Comparison of ENCODE assay signal across 8 cellular contexts in genomic region chr12:92145731-92146496, GRCh38. TPM values are rescaled to one million over a fixed set of nuclear protein-coding genes. Genes with fewer than 3 reads are reported as not detected.
DNase-seq lines count a peak whose midpoint lies in the region; ATAC-seq, FAIRE-seq and TF ChIP-seq lines count a peak whose summit lies in the region.

BTG1 (minus strand) TSS chr12:92145846; CDS start chr12:92145535, 311 bp downstream.

- H3K14ac ChIP-seq in trophoblast cell (ENCODE audit: low read length), result peak within 1 kb of the TSS; percentile 97

- peak within 1 kb of the TSS; percentile 97 for H3K18ac ChIP-seq in trophoblast cell (ENCODE audit: low read length)

- peaks cover 0 to 19% of the 10 kb centered on the region in 2 donors for H3K4me1 ChIP-seq in adrenal gland (replicated peaks in 1 of 2)
- H3K4me1 ChIP-seq in trophoblast cell (ENCODE audit: control insufficient read depth in 1 of 2, insufficient read depth in 2 of 2, low read length in 2 of 2), result no peaks in the 10 kb centered on the region
- peaks cover 0 to 30% (median 2%) of the 10 kb centered on the region in 4 donors for H3K4me1 ChIP-seq in transverse colon

- H3K27ac ChIP-seq in adrenal gland (peak within 1 kb of the TSS; percentile 90 to 99 (median 94)), trophoblast cell (ENCODE audit: low read depth, low read length) (peak within 1 kb of the TSS; percentile 93), transverse colon (peak within 1 kb of the TSS; percentile 98 to 100 (median 99))

- in situ Hi-C loops in transverse colon (cut with MboI; ENCODE audit: low pct_ligation_motif_present in 1 of 4, low pct_unique_long_range_greater_than_20kb in 1 of 4, low sequenced_read_pairs in 3 of 4), result loop anchor here (5.0 to 25.0 kb wide), 6 partner anchors 334 to 761 kb away; no protein-coding TSS in a partner anchor

- peak within 1 kb of the TSS; percentile 91 for H3K9ac ChIP-seq in trophoblast cell (ENCODE audit: low read length)

- peaks cover 13% of the 10 kb centered on the region for H3K79me1 ChIP-seq in trophoblast cell (ENCODE audit: low read length)

- H2BK5ac ChIP-seq in trophoblast cell (ENCODE audit: low read depth, low read length, poor library complexity), result peak within 1 kb of the TSS; percentile 93

- no peak within 1 kb of the TSS for H3K23ac ChIP-seq in trophoblast cell (ENCODE audit: low read length)

- WGBS in adrenal gland, 4 donors, result 0 to 1% (median 0%) methylated on average over 37 to 61 of the region's 61 CpGs
- no CpG with 5 or more reads among the region's 61 CpGs for WGBS in trophoblast cell (ENCODE audit: extremely low coverage, insufficient coverage, insufficient read length)
- WGBS in transverse colon (ENCODE audit: low coverage in 1 of 2), 2 donors, result 0% methylated on average over 61 of the region's 61 CpGs; no CpG with 5 or more reads in 1 of the 2 donors

- H4K12ac ChIP-seq in trophoblast cell (ENCODE audit: low read depth, low read length), result peak within 1 kb of the TSS; percentile 35

- H3K27me3 ChIP-seq in adrenal gland (no peaks in the 10 kb centered on the region), trophoblast cell (ENCODE audit: insufficient read depth, low read length) (no peaks in the 10 kb centered on the region), transverse colon (no peaks in the 10 kb centered on the region)

- H2BK12ac ChIP-seq in trophoblast cell (ENCODE audit: low read length), result peak within 1 kb of the TSS; percentile 66

- H4K91ac ChIP-seq in trophoblast cell (ENCODE audit: low read depth, low read length), result peak within 1 kb of the TSS; percentile 92

- H4K8ac ChIP-seq in trophoblast cell (ENCODE audit: low read depth, low read length), result peak within 1 kb of the TSS; percentile 59

- peak within 1 kb of the TSS; percentile 81 for H2AK5ac ChIP-seq in trophoblast cell (ENCODE audit: low read length)

- FAIRE-seq in GM12892 (lab: Jason Lieb, UNC), result peak; percentile 97

- no peak for TF ChIP-seq EP300 in transverse colon (IDR thresholded peaks at IDR 0.05; ENCODE audit: low read depth)

- DNase-seq in GM12892 (ENCODE audit: insufficient read length), result peak; percentile 71
- peak; percentile 100 for DNase-seq in NCI-H146 (lab: John Stamatoyannopoulos, UW)
- peak; percentile 92 to 100 (median 98) for DNase-seq in T-helper 1 cell
- DNase-seq in adrenal gland, result peak; percentile 99 to 100 (median 99)
- DNase-seq in cardiac septum (ENCODE audit: low spot score), result peak; percentile 99
- DNase-seq in trophoblast cell, result peak; percentile 100
- DNase-seq in transverse colon, result peak; percentile 100

- H3K79me2 ChIP-seq in trophoblast cell (ENCODE audit: control insufficient read depth, insufficient read depth, low read length, poor library complexity), result peaks cover 10% of the 10 kb centered on the region

- intact Hi-C loops in adrenal gland (cut with DNase I) (loop anchor here in 1 of 2 donors (5.0 to 10.0 kb wide), 4 partner anchors 331 to 761 kb away; no protein-coding TSS in a partner anchor), cardiac septum (cut with DNase I) (loop anchor here (2.0 to 10.0 kb wide), 6 partner anchors 159 to 765 kb away; no protein-coding TSS in a partner anchor), transverse colon (cut with DNase I; ENCODE audit: low total_unique reads) (loop anchor here (10.0 kb wide), 2 partner anchors 99 to 111 kb away; no protein-coding TSS in a partner anchor)

- H3K4ac ChIP-seq in trophoblast cell (ENCODE audit: low read depth, low read length), result peak within 1 kb of the TSS; percentile 99

- H2AFZ ChIP-seq in trophoblast cell (ENCODE audit: insufficient read depth, low read length, poor library complexity), result peak within 1 kb of the TSS; percentile 80

- peak; percentile 70 for ATAC-seq in HG02852 (IDR thresholded peaks at IDR 0.05; ENCODE audit: unreplicated experiment)

- H3K4me3 ChIP-seq in adrenal gland (peak within 1 kb of the TSS; percentile 70 to 100 (median 88)), trophoblast cell (ENCODE audit: low read depth, low read length) (peak within 1 kb of the TSS; percentile 91), transverse colon (peak within 1 kb of the TSS; percentile 74 to 98 (median 96))

- peak within 1 kb of the TSS; percentile 40 for H2BK120ac ChIP-seq in trophoblast cell (ENCODE audit: insufficient read depth, low read length, poor library complexity)

- peaks cover 0 to 21% of the 10 kb centered on the region in 2 donors for H3K36me3 ChIP-seq in adrenal gland (replicated peaks in 1 of 2)
- peaks cover 0 to 2% of the 10 kb centered on the region in 2 experiments for H3K36me3 ChIP-seq in trophoblast cell (ENCODE audit: control insufficient read depth in 1 of 2, insufficient read depth in 2 of 2, low read length in 2 of 2)
- peaks cover 0 to 20% (median 4%) of the 10 kb centered on the region in 4 donors for H3K36me3 ChIP-seq in transverse colon

- TF ChIP-seq POLR2A in GM12892 (IDR thresholded peaks at IDR 0.05; ENCODE audit: low read depth, low read length) (peak; percentile 100), adrenal gland (IDR thresholded peaks at IDR 0.05) (peak; percentile 99 to 100), transverse colon (IDR thresholded peaks at IDR 0.05) (peak; percentile 99)

- TF ChIP-seq CTCF in adrenal gland (IDR thresholded peaks at IDR 0.05), result peak in 1 of 6 experiments; percentile 35
- TF ChIP-seq CTCF in transverse colon (IDR thresholded peaks at IDR 0.05), result no peak

- peak within 1 kb of the TSS; percentile 79 for H3K4me2 ChIP-seq in trophoblast cell (ENCODE audit: low read length)

- H3K9me3 ChIP-seq in adrenal gland (replicated peaks in 1 of 3), result no peaks in the 10 kb centered on the region
- no peaks in the 10 kb centered on the region for H3K9me3 ChIP-seq in trophoblast cell (ENCODE audit: insufficient read depth, low read depth, low read length)
- H3K9me3 ChIP-seq in transverse colon, result no peaks in the 10 kb centered on the region

RNA-seq across cellular contexts. Expression of gene BTG1, which starts in this region (rescaled TPM):
- polyA plus RNA-seq in GM12892 (2012; ENCODE audit: missing spikeins), result 123 TPM
- total RNA-seq in adrenal gland (100 to 1,000 TPM in 3 of 8 donors, 10 to 100 TPM in 5; 26.3 to 388 (median 74.9) TPM), cardiac septum (72.8 TPM), transverse colon (100 to 1,000 TPM in 1 of 4 donors, 10 to 100 TPM in 3; 28.3 to 111 (median 78.1) TPM)
- polyA plus RNA-seq in adrenal gland, result 10 to 100 TPM; 34.8 to 73.5 (median 55.2) TPM
- 145 and 154 TPM in 2 replicates for polyA plus RNA-seq in trophoblast cell (2013)

Comparison
In these comparisons a context has a peak if more than half of its experiments do, and no peak if none do; other contexts are left out.
1. Peak in every context shown above with its lines: DNase-seq, ATAC-seq, H3K4me3 ChIP-seq and H3K27ac ChIP-seq.